Comparison of ENCODE assay signal across 9 cellular contexts in genomic region chr5:23332650-23333251, GRCh38.
A peak's percentile ranks its signal among the peaks of the same experiment; 100 is the strongest.
DNase-seq lines count a peak whose midpoint lies in the region; ATAC-seq and TF ChIP-seq lines count a peak whose summit lies in the region.
"Had no signal": no experiment of that assay in that cellular context is flagged by ENCODE, and none has a peak within 500 bp of the region (broad histone marks: within the 10 kb centered on the region; RNA-seq: fewer than 3 reads in every experiment).

No MANE protein-coding gene starts in this region.

- peak; percentile 43; the same call in 1 of the 2 replicates for TF ChIP-seq CTCF in LNCaP clone FGC (IDR thresholded peaks at IDR 0.05; ENCODE audit: control insufficient read depth, extremely low read depth, insufficient read depth)

- H3K4me3 ChIP-seq in LNCaP clone FGC (ENCODE audit: low read depth, low read length) = no peak overlapping the region

- ATAC-seq in SK-N-SH treated with all-trans-retinoic acid at 6 μM for 48 hours = 0 out of 3 replicates have a peak, but pooled peaks have one; percentile 35
- no peak for ATAC-seq in GM21447 (IDR thresholded peaks at IDR 0.05; ENCODE audit: unreplicated experiment)

- in situ Hi-C loops in G401 (cut with HindIII; ENCODE audit: low sequenced_read_pairs) = no loop called here

- DNase-seq in G401 (ENCODE audit: low spot score) = peak; percentile 6
- no peak for DNase-seq in LNCaP clone FGC (ENCODE audit: low read depth)
- DNase-seq in kidney tubule cell (ENCODE audit: low spot score) = peak; percentile 31
- no peak for DNase-seq in hepatic stellate cell (ENCODE audit: low spot score)
- DNase-seq in activated T-cell treated with anti-CD3 and anti-CD28 coated beads, Interleukin-2, amount 50 U/mL, for 1 hour = no peak
- no peak for DNase-seq in stimulated activated CD4-positive, alpha-beta T cell treated with anti-CD3 and anti-CD28 coated beads, Interleukin-4, amount 100 ng/mL, for 4 hours
- DNase-seq: cerebellar nuclear complex had no signal

TF ChIP-seq in SK-N-SH treated with all-trans-retinoic acid at 6 μM for 48 hours, 23 proteins besides CTCF, POLR2A, EP300 and RAD21:
- TF ChIP-seq ZNF8 (CRISPR knock-in tag; IDR thresholded peaks at IDR 0.05) = no peak
- TF ChIP-seq, protein P1, sequence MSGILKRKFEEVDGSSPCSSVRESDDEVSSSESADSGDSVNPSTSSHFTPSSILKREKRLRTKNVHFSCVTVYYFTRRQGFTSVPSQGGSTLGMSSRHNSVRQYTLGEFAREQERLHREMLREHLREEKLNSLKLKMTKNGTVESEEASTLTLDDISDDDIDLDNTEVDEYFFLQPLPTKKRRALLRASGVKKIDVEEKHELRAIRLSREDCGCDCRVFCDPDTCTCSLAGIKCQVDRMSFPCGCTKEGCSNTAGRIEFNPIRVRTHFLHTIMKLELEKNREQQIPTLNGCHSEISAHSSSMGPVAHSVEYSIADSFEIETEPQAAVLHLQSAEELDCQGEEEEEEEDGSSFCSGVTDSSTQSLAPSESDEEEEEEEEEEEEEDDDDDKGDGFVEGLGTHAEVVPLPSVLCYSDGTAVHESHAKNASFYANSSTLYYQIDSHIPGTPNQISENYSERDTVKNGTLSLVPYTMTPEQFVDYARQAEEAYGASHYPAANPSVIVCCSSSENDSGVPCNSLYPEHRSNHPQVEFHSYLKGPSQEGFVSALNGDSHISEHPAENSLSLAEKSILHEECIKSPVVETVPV (CRISPR knock-in tag; IDR thresholded peaks at IDR 0.05) = no peak
- TF ChIP-seq RARB (CRISPR knock-in tag; IDR thresholded peaks at IDR 0.05) = no peak
- no peak for TF ChIP-seq TOX (CRISPR knock-in tag; IDR thresholded peaks at IDR 0.05; ENCODE audit: borderline replicate concordance)
- no peak for TF ChIP-seq ZNF70 (CRISPR knock-in tag; IDR thresholded peaks at IDR 0.05)
- no peak for TF ChIP-seq OSR1 (CRISPR knock-in tag; IDR thresholded peaks at IDR 0.05)
- TF ChIP-seq, protein P2, sequence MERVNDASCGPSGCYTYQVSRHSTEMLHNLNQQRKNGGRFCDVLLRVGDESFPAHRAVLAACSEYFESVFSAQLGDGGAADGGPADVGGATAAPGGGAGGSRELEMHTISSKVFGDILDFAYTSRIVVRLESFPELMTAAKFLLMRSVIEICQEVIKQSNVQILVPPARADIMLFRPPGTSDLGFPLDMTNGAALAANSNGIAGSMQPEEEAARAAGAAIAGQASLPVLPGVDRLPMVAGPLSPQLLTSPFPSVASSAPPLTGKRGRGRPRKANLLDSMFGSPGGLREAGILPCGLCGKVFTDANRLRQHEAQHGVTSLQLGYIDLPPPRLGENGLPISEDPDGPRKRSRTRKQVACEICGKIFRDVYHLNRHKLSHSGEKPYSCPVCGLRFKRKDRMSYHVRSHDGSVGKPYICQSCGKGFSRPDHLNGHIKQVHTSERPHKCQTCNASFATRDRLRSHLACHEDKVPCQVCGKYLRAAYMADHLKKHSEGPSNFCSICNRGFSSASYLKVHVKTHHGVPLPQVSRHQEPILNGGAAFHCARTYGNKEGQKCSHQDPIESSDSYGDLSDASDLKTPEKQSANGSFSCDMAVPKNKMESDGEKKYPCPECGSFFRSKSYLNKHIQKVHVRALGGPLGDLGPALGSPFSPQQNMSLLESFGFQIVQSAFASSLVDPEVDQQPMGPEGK (CRISPR knock-in tag; IDR thresholded peaks at IDR 0.05; ENCODE audit: borderline replicate concordance) = no peak
- TF ChIP-seq CSDC2 (CRISPR knock-in tag; IDR thresholded peaks at IDR 0.05) = no peak
- TF ChIP-seq GLIS3 (CRISPR knock-in tag; IDR thresholded peaks at IDR 0.05) = no peak
- TF ChIP-seq ISL1 (CRISPR knock-in tag; IDR thresholded peaks at IDR 0.05) = no peak
- TF ChIP-seq, protein P3, sequence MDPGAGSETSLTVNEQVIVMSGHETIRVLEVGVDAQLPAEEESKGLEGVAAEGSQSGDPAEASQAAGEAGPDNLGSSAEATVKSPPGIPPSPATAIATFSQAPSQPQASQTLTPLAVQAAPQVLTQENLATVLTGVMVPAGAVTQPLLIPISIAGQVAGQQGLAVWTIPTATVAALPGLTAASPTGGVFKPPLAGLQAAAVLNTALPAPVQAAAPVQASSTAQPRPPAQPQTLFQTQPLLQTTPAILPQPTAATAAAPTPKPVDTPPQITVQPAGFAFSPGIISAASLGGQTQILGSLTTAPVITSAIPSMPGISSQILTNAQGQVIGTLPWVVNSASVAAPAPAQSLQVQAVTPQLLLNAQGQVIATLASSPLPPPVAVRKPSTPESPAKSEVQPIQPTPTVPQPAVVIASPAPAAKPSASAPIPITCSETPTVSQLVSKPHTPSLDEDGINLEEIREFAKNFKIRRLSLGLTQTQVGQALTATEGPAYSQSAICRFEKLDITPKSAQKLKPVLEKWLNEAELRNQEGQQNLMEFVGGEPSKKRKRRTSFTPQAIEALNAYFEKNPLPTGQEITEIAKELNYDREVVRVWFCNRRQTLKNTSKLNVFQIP (CRISPR knock-in tag; IDR thresholded peaks at IDR 0.05; ENCODE audit: borderline replicate concordance, low read depth) = no peak
- no peak for TF ChIP-seq TSHZ2 (CRISPR knock-in tag; IDR thresholded peaks at IDR 0.05)
- TF ChIP-seq CREB5 (CRISPR knock-in tag; IDR thresholded peaks at IDR 0.05; ENCODE audit: low read depth) = no peak
- no peak for TF ChIP-seq ESRRG (CRISPR knock-in tag; IDR thresholded peaks at IDR 0.05)
- no peak for TF ChIP-seq SNAI2 (CRISPR knock-in tag; IDR thresholded peaks at IDR 0.05)
- TF ChIP-seq BACH2 (CRISPR knock-in tag; IDR thresholded peaks at IDR 0.05; ENCODE audit: borderline replicate concordance) = no peak

Comparison
In these comparisons a context has a peak if more than half of its experiments do, and no peak if none do; other contexts are left out.
1. DNase-seq: peak in G401 (single experiment) and kidney tubule cell (single experiment); none in LNCaP clone FGC (single experiment), hepatic stellate cell (single experiment), activated T-cell treated with anti-CD3 and anti-CD28 coated beads, Interleukin-2, amount 50 U/mL, for 1 hour (single experiment) and stimulated activated CD4-positive, alpha-beta T cell treated with anti-CD3 and anti-CD28 coated beads, Interleukin-4, amount 100 ng/mL, for 4 hours (0 of 2).